In genomic region chr10:89391882-89392756, GRCh38 we compare ENCODE assay signal across 1 cellular context.
TF ChIP-seq lines count a peak whose summit lies in the region.

Gene IFIT1 (plus strand): TSS chr10:89392623. CDS start chr10:89392713, 90 bp downstream.

TF ChIP-seq in WTC11, 78 proteins besides CTCF, POLR2A, EP300 and RAD21 (continued from another document):
- no peak for TF ChIP-seq IRF1 (CRISPR knock-in tag; IDR thresholded peaks at IDR 0.05)
- TF ChIP-seq RORB (CRISPR knock-in tag; IDR thresholded peaks at IDR 0.05), result no peak
- TF ChIP-seq JAZF1 (CRISPR knock-in tag; IDR thresholded peaks at IDR 0.05), result no peak
- TF ChIP-seq NFE2L1 (CRISPR knock-in tag; IDR thresholded peaks at IDR 0.05), result no peak
- TF ChIP-seq ZNF232 (CRISPR knock-in tag; IDR thresholded peaks at IDR 0.05), result no peak
- TF ChIP-seq ZNF532 (CRISPR knock-in tag; IDR thresholded peaks at IDR 0.05; ENCODE audit: borderline replicate concordance), result no peak
- TF ChIP-seq ELF4 (CRISPR knock-in tag; IDR thresholded peaks at IDR 0.05; ENCODE audit: low read depth), result no peak
- no peak for TF ChIP-seq E2F5 (CRISPR knock-in tag; IDR thresholded peaks at IDR 0.05)
- TF ChIP-seq ATF2 (CRISPR knock-in tag; IDR thresholded peaks at IDR 0.05; ENCODE audit: borderline replicate concordance, low read depth), result no peak
- TF ChIP-seq SP1 (CRISPR knock-in tag; conservative IDR thresholded peaks at IDR 0.05), result no peak
- no peak for TF ChIP-seq ZBTB21 (CRISPR knock-in tag; IDR thresholded peaks at IDR 0.05; ENCODE audit: borderline replicate concordance)
- TF ChIP-seq ATF1 (CRISPR knock-in tag; IDR thresholded peaks at IDR 0.05), result no peak
